ENCODE assay signal across 8 cellular contexts in the genomic region with DNA sequence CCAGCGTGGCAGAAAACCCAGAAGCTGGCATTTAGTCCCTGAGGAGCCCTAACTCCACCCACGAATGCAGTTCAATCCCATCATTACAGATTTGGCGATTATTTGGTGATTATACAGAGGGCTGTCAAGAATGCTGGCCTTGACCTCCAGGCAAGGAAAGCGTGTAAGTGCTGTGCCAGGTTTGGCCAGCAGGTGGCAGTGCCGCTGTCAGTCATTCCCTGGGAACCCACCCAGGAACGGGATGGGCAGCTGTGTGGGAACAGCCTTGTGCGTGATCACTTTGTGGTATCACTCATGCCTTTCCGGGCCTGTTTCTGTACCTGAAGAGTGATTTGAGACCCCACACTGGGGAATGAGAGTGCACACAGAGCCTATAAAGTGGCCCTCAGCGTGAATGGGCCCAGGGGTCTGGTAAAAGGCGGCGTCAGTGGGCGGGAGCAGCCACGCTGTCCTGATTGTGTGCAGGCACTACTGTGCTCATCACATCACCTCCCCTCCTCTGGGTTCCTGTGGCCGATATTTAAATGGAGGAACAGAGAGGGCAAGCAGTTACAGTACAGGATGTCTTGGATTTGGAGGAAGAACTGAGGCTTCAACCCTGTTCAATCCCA.
DNase-seq lines count a peak whose midpoint lies in the region; ATAC-seq and TF ChIP-seq lines count a peak whose summit lies in the region.

No MANE protein-coding gene starts in this region.

- H3K27me3 Mint-ChIP-seq in activated naive CD4-positive, alpha-beta T cell treated with anti-CD3 and anti-CD28 coated beads, Interleukin-2, amount 10 ng/mL, durations not matched to agents 7 days and 5 days, result peaks cover 20% of the 10 kb centered on the region
- no peaks in the 10 kb centered on the region for H3K27me3 Mint-ChIP-seq in progenitor cell of endocrine pancreas

- no peaks in the 10 kb centered on the region for H3K27me3 ChIP-seq in AG04450 (ENCODE audit: control insufficient read depth, insufficient read depth, low read length)
- H3K27me3 ChIP-seq in RWPE2 (ENCODE audit: insufficient read depth, poor library complexity, severe bottlenecking), result no peaks in the 10 kb centered on the region

- CTCF ChIA-PET in AG04450 (lab: Charles Lee), result interaction anchor here (0.5 to 1.9 kb wide), 10 partner anchors 10 to 819 kb away, joined by 3 to 8 read pairs (median 4); partner anchors contain the start of gene ROR2
- CTCF ChIA-PET in activated naive CD4-positive, alpha-beta T cell treated with anti-CD3 and anti-CD28 coated beads, Interleukin-2, amount 10 ng/mL, durations not matched to agents 7 days and 5 days (lab: Charles Lee), result interaction anchor here (1.1 to 2.1 kb wide), 5 partner anchors 14 to 819 kb away, joined by 3 to 11 read pairs (median 4); no protein-coding TSS in a partner anchor

- H3K4me3 ChIP-seq in AG04450 (ENCODE audit: low read depth, low read length) (no peak overlapping the region), RWPE2 (ENCODE audit: severe bottlenecking) (no peak overlapping the region)

- no peaks in the 10 kb centered on the region for H3K36me3 Mint-ChIP-seq in activated naive CD4-positive, alpha-beta T cell treated with anti-CD3 and anti-CD28 coated beads, Interleukin-2, amount 10 ng/mL, durations not matched to agents 7 days and 5 days
- peaks cover 11% of the 10 kb centered on the region for H3K36me3 Mint-ChIP-seq in progenitor cell of endocrine pancreas (ENCODE audit: insufficient read depth)

- H3K27ac ChIP-seq in AG04450 (ENCODE audit: low read depth, low read length) (no peak overlapping the region), RWPE2 (ENCODE audit: poor library complexity, severe bottlenecking) (no peak overlapping the region)

- 0 out of 3 replicates have a peak, but pooled peaks have one; percentile 38 for ATAC-seq in RWPE2 (ENCODE audit: low read depth)
- no peak for ATAC-seq in HG02870 (IDR thresholded peaks at IDR 0.05; ENCODE audit: unreplicated experiment)
- no peak for ATAC-seq in GM21717 (IDR thresholded peaks at IDR 0.05; ENCODE audit: unreplicated experiment)

- peak; percentile 95 for TF ChIP-seq CTCF in AG04450 (IDR thresholded peaks at IDR 0.05; ENCODE audit: low read depth, low read length)
- TF ChIP-seq CTCF in RWPE2 (IDR thresholded peaks at IDR 0.05; ENCODE audit: poor library complexity, severe bottlenecking), result peak; percentile 92
- TF ChIP-seq CTCF in progenitor cell of endocrine pancreas (IDR thresholded peaks at IDR 0.05; ENCODE audit: unreplicated experiment), result peak; percentile 96

- H3K36me3 ChIP-seq in RWPE2 (ENCODE audit: low read depth), result no peaks in the 10 kb centered on the region

- no peaks in the 10 kb centered on the region for H3K4me1 Mint-ChIP-seq in activated naive CD4-positive, alpha-beta T cell treated with anti-CD3 and anti-CD28 coated beads, Interleukin-2, amount 10 ng/mL, durations not matched to agents 7 days and 5 days
- no peaks in the 10 kb centered on the region for H3K4me1 Mint-ChIP-seq in progenitor cell of endocrine pancreas (ENCODE audit: low read depth)

- H3K27ac Mint-ChIP-seq in activated naive CD4-positive, alpha-beta T cell treated with anti-CD3 and anti-CD28 coated beads, Interleukin-2, amount 10 ng/mL, durations not matched to agents 7 days and 5 days, result no peak overlapping the region
- no peak overlapping the region for H3K27ac Mint-ChIP-seq in progenitor cell of endocrine pancreas

- H3K9me3 Mint-ChIP-seq in activated naive CD4-positive, alpha-beta T cell treated with anti-CD3 and anti-CD28 coated beads, Interleukin-2, amount 10 ng/mL, durations not matched to agents 7 days and 5 days, result no peaks in the 10 kb centered on the region
- H3K9me3 Mint-ChIP-seq in progenitor cell of endocrine pancreas (ENCODE audit: low read depth), result no peaks in the 10 kb centered on the region

- no peaks in the 10 kb centered on the region for H3K4me1 ChIP-seq in RWPE2 (ENCODE audit: insufficient read depth, poor library complexity, severe bottlenecking)

- no peak overlapping the region for H3K4me3 Mint-ChIP-seq in activated naive CD4-positive, alpha-beta T cell treated with anti-CD3 and anti-CD28 coated beads, Interleukin-2, amount 10 ng/mL, durations not matched to agents 7 days and 5 days
- H3K4me3 Mint-ChIP-seq in progenitor cell of endocrine pancreas (ENCODE audit: low read depth), result no peak overlapping the region

- intact Hi-C loops in head of caudate nucleus (cut with DNase I), result no loop called here

- POLR2A ChIA-PET in AG04450 (lab: Yijun Ruan, JAX), result no interaction called here

- no peak for DNase-seq in AG04450 (ENCODE audit: low read depth, low spot score)
- DNase-seq in GM19240 (ENCODE audit: insufficient read length, low spot score), result peak; percentile 55
- DNase-seq in RWPE2 (ENCODE audit: low spot score), result no peak
- DNase-seq in activated naive CD4-positive, alpha-beta T cell treated with anti-CD3 and anti-CD28 coated beads, Interleukin-2, amount 10 ng/mL, durations not matched to agents 7 days and 5 days, result peak; percentile 65
- peak; percentile 35 to 90 (median 78) for DNase-seq in head of caudate nucleus
- DNase-seq in progenitor cell of endocrine pancreas (ENCODE audit: low spot score, unreplicated experiment), result peak; percentile 72

- no peaks in the 10 kb centered on the region; the same call in 1 of the 2 replicates for H3K9me3 ChIP-seq in AG04450 (ENCODE audit: control insufficient read depth, insufficient read depth, low read length)
- no peaks in the 10 kb centered on the region for H3K9me3 ChIP-seq in RWPE2 (ENCODE audit: severe bottlenecking)

Comparison
In these comparisons a context has a peak if more than half of its experiments do, and no peak if none do; other contexts are left out.
1. DNase-seq: peak in GM19240 (single experiment), activated naive CD4-positive, alpha-beta T cell treated with anti-CD3 and anti-CD28 coated beads, Interleukin-2, amount 10 ng/mL, durations not matched to agents 7 days and 5 days (single experiment), head of caudate nucleus (42 of 42) and progenitor cell of endocrine pancreas (single experiment); none in AG04450 (single experiment) and RWPE2 (single experiment).
2. Peak in every context shown above with its lines, with median percentiles within 50 percentile points of each other: CTCF ChIP-seq.